Comparison of ENCODE assay signal across 24 cellular contexts in the genomic region with DNA sequence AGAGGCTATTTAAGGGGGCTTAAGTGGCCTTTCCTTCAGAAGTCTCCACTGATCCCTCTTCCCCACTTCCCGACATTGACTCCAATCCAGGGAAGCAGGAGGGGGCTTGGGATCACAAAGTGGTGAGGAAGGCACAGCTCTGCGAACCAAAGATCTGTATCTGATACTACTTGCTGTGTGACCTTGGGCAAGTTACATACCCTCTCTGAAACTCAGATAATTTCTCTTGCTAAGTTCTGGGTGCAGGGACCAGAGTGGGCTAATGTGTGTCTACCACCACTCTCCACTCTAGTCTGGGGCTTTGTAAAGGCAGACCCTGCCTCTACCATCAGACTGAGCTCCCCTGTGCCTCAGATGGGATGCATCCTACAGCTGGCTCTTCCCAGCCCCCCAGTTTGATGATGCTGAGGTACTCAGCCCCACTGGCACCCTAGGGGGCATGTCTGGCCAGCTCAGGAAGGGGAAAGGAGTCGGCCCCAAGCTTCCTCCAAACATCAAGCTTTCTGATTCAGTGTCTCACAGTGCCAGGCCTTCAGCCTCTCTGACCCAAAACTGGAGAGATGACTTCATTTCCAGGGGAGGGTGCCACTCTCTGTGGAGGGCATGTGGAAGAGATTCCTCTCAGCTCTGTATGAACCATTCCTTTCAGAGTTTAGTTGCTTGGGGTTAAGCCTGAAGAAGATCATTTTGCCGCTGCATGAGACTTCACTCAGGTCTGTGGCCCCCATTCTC. TPM values are rescaled to one million over a fixed set of nuclear protein-coding genes. Genes with fewer than 3 reads are reported as not detected.
"Had no signal": no experiment of that assay in that cellular context is flagged by ENCODE, and none has a peak within 500 bp of the region (broad histone marks: within the 10 kb centered on the region; RNA-seq: fewer than 3 reads in every experiment).

No MANE protein-coding gene starts in this region.

- H3K4me1 Mint-ChIP-seq: activated CD4-positive, alpha-beta T cell treated with anti-CD3 and anti-CD28 coated beads, Interleukin-2, amount 10 ng/mL, durations not matched to agents 24 days and 14 days; activated naive CD8-positive, alpha-beta T cell treated with anti-CD3 and anti-CD28 coated beads, Interleukin-2, amount 10 ng/mL, durations not matched to agents 7 days and 5 days; activated T-helper 17 cell treated with anti-CD3 and anti-CD28 coated beads, Interleukin-2, amount 50 U/mL, for 72 hours had no signal

- H3K9me3 Mint-ChIP-seq: activated CD4-positive, alpha-beta T cell treated with anti-CD3 and anti-CD28 coated beads, Interleukin-2, amount 10 ng/mL, durations not matched to agents 24 days and 14 days; activated CD8-positive, alpha-beta T cell treated with anti-CD3 and anti-CD28 coated beads for 36 hours; activated naive CD8-positive, alpha-beta T cell treated with anti-CD3 and anti-CD28 coated beads, Interleukin-2, amount 10 ng/mL, durations not matched to agents 7 days and 5 days; activated T-helper 17 cell treated with anti-CD3 and anti-CD28 coated beads, Interleukin-2, amount 50 U/mL, for 72 hours; nephron progenitor cell had no signal

- H3K36me3 ChIP-seq: gastrocnemius medialis, prostate gland, right atrium auricular region, transverse colon had no signal

- H3K9me3 ChIP-seq: body of pancreas, gastrocnemius medialis, prostate gland, right atrium auricular region, transverse colon had no signal

- H3K4me1 ChIP-seq: gastrocnemius medialis, prostate gland, right atrium auricular region, transverse colon had no signal

- H3K27ac Mint-ChIP-seq: activated CD4-positive, alpha-beta T cell treated with anti-CD3 and anti-CD28 coated beads, Interleukin-2, amount 10 ng/mL, durations not matched to agents 24 days and 14 days; activated CD8-positive, alpha-beta T cell treated with anti-CD3 and anti-CD28 coated beads for 36 hours; activated naive CD8-positive, alpha-beta T cell treated with anti-CD3 and anti-CD28 coated beads, Interleukin-2, amount 10 ng/mL, durations not matched to agents 7 days and 5 days; activated T-helper 17 cell treated with anti-CD3 and anti-CD28 coated beads, Interleukin-2, amount 50 U/mL, for 72 hours had no signal

- H3K27ac ChIP-seq: body of pancreas, dorsolateral prefrontal cortex, gastrocnemius medialis, prostate gland, right atrium auricular region, transverse colon had no signal

- H3K4me3 ChIP-seq: body of pancreas, dorsolateral prefrontal cortex, gastrocnemius medialis, lung, prostate gland, right atrium auricular region, transverse colon had no signal

- DNase-seq: activated CD4-positive, alpha-beta T cell treated with anti-CD3 and anti-CD28 coated beads, Interleukin-2, amount 10 ng/mL, durations not matched to agents 24 days and 14 days; activated CD8-positive, alpha-beta T cell treated with anti-CD3 and anti-CD28 coated beads for 36 hours; activated naive CD4-positive, alpha-beta T cell; activated naive CD8-positive, alpha-beta T cell treated with anti-CD3 and anti-CD28 coated beads, Interleukin-2, amount 10 ng/mL, durations not matched to agents 7 days and 5 days; activated T-cell treated with anti-CD3 and anti-CD28 coated beads, Interleukin-2, amount 50 U/mL, for 1 hour; amygdala; body of pancreas; caudate nucleus; dorsolateral prefrontal cortex; erythroblast; gastrocnemius medialis; head of caudate nucleus; kidney; midbrain; stimulated activated CD4-positive, alpha-beta T cell treated with anti-CD3 and anti-CD28 coated beads, Interleukin-2, amount 100 ng/mL, for 24 hours; stimulated activated naive CD8-positive, alpha-beta T cell treated with anti-CD3 and anti-CD28 coated beads, Interleukin-15, Interleukin-2, amounts not matched to agents 100 U/mL and 50 U/mL, for 24 hours; transverse colon had no signal

- H3K4me3 Mint-ChIP-seq: activated CD4-positive, alpha-beta T cell treated with anti-CD3 and anti-CD28 coated beads, Interleukin-2, amount 10 ng/mL, durations not matched to agents 24 days and 14 days; activated CD8-positive, alpha-beta T cell treated with anti-CD3 and anti-CD28 coated beads for 36 hours; activated naive CD8-positive, alpha-beta T cell treated with anti-CD3 and anti-CD28 coated beads, Interleukin-2, amount 10 ng/mL, durations not matched to agents 7 days and 5 days; activated T-helper 17 cell treated with anti-CD3 and anti-CD28 coated beads, Interleukin-2, amount 50 U/mL, for 72 hours; nephron progenitor cell had no signal

- ATAC-seq: activated CD8-positive, alpha-beta T cell treated with anti-CD3 and anti-CD28 coated beads for 36 hours; activated T-helper 17 cell treated with anti-CD3 and anti-CD28 coated beads, Interleukin-2, amount 50 U/mL, for 72 hours; body of pancreas; gastrocnemius medialis; left lobe of liver; stimulated activated naive CD8-positive, alpha-beta T cell treated with anti-CD3 and anti-CD28 coated beads, Interleukin-15, Interleukin-2, amounts not matched to agents 100 U/mL and 50 U/mL, for 24 hours had no signal

- H3K27me3 ChIP-seq: body of pancreas, right atrium auricular region had no signal

RNA-seq across cellular contexts. Expression of a gene that starts 10.9 kb away (rescaled TPM):
- total RNA-seq: body of pancreas, gastrocnemius medialis, left lobe of liver, prostate gland, skeletal muscle tissue, transverse colon had no signal

RNA-seq across cellular contexts. Expression of a gene that starts 15.1 kb away (rescaled TPM):
- total RNA-seq: activated CD8-positive, alpha-beta T cell treated with anti-CD3 and anti-CD28 coated beads for 36 hours; activated naive CD8-positive, alpha-beta T cell treated with anti-CD3 and anti-CD28 coated beads, Interleukin-2, amount 10 ng/mL, durations not matched to agents 7 days and 5 days; activated T-helper 17 cell treated with anti-CD3 and anti-CD28 coated beads, Interleukin-2, amount 50 U/mL, for 72 hours; body of pancreas; gastrocnemius medialis; left lobe of liver; skeletal muscle tissue; transverse colon had no signal
